Comparison of ENCODE assay signal across 8 cellular contexts in the genomic region with DNA sequence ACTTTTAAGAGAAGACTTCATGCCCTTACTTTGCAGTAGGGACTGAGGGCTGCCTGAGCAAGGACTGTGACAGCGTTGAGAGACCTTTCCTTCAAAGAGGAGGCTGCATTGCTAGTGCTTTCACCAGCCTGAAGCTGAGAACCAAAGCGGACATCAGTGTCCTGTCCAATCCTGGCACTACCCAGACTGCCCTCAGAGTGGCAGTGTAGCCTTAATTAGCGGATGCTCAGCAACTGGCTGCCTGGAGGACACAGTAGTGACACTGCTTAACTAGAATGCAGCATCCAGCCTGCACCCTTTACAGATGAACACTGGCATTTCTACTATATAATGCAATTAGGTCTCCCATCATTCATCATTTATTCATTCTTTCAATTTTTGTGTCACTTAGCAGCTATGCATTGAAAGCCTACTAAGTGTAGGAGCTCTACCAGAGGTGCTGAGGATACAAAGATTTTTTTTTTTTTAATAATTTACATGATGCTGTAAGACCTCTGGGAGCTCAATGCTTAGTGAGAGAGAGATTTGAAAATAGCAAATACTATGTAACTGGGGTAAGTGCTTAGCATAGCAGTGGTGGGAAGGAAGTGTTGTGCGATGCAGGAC. TPM values are rescaled to one million over a fixed set of nuclear protein-coding genes. Genes with fewer than 3 reads are reported as not detected.
A peak's percentile ranks its signal among the peaks of the same experiment; 100 is the strongest.
DNase-seq lines count a peak whose midpoint lies in the region; ATAC-seq, FAIRE-seq and TF ChIP-seq lines count a peak whose summit lies in the region.

No MANE protein-coding gene starts in this region.

- intact Hi-C loops in activated T-helper 2 cell treated with anti-CD3 and anti-CD28 coated beads, Interferon-gamma antibody, Interleukin-2, Interleukin-4, amounts not matched to agents 10 μg/mL and 5 μg/mL and 100 μg/mL, durations not matched to agents 14 hours and 24 hours and 36 hours (cut with micrococcal nuclease), result loop anchor here (1.0 to 2.0 kb wide), 2 partner anchors 308 to 418 kb away; a partner anchor contains a TSS
- intact Hi-C loops in thyroid gland (cut with DNase I), result loop anchor here (5.0 to 10.0 kb wide), 3 partner anchors 310 to 418 kb away; a partner anchor contains a TSS

- no peaks in the 10 kb centered on the region for H3K9me3 Mint-ChIP-seq in activated T-helper 2 cell treated with anti-CD3 and anti-CD28 coated beads, Interferon-gamma antibody, Interleukin-2, Interleukin-4, amounts not matched to agents 10 μg/mL and 5 μg/mL and 100 μg/mL, durations not matched to agents 14 hours and 24 hours and 36 hours

- ATAC-seq in omental fat pad (ENCODE audit: low FRiP score), result peak; percentile 84

- DNase-seq in GM04504 (ENCODE audit: low read depth), result peak; percentile 53
- peak; percentile 55 to 81 for DNase-seq in HAP-1 (ENCODE audit: low spot score in 2 of 2)
- DNase-seq in LoVo (ENCODE audit: low spot score), result peak; percentile 72
- peak; percentile 40 for DNase-seq in RCC 7860 (ENCODE audit: low spot score)
- DNase-seq in activated T-helper 2 cell treated with anti-CD3 and anti-CD28 coated beads, Interferon-gamma antibody, Interleukin-2, Interleukin-4, amounts not matched to agents 10 μg/mL and 5 μg/mL and 100 μg/mL, durations not matched to agents 14 hours and 24 hours and 36 hours (ENCODE audit: low spot score), result peak; percentile 48
- peak; percentile 62 for DNase-seq in foreskin melanocyte
- peak; percentile 68 for DNase-seq in omental fat pad (ENCODE audit: low spot score)
- peak; percentile 81 to 82 for DNase-seq in thyroid gland

- FAIRE-seq in RCC 7860 (lab: Jason Lieb, UNC), result no peak

- H3K36me3 ChIP-seq in HAP-1 (replicated peaks), result no peaks in the 10 kb centered on the region
- H3K36me3 ChIP-seq in thyroid gland, result no peaks in the 10 kb centered on the region

- TF ChIP-seq POLR2A in thyroid gland (IDR thresholded peaks at IDR 0.05), result no peak

- peak in 1 of 3 donors; percentile 30 for TF ChIP-seq CTCF in omental fat pad (IDR thresholded peaks at IDR 0.05)
- peak; percentile 79 to 98 (median 92) for TF ChIP-seq CTCF in thyroid gland (IDR thresholded peaks at IDR 0.05)

- H3K36me3 Mint-ChIP-seq in activated T-helper 2 cell treated with anti-CD3 and anti-CD28 coated beads, Interferon-gamma antibody, Interleukin-2, Interleukin-4, amounts not matched to agents 10 μg/mL and 5 μg/mL and 100 μg/mL, durations not matched to agents 14 hours and 24 hours and 36 hours (ENCODE audit: low read depth), result no peaks in the 10 kb centered on the region

- in situ Hi-C loops in HAP-1 (cut with MboI; ENCODE audit: low sequenced_read_pairs), result loop anchor here (10.0 kb wide), 2 partner anchors 310 to 420 kb away; a partner anchor contains a TSS

- H3K4me3 Mint-ChIP-seq in activated T-helper 2 cell treated with anti-CD3 and anti-CD28 coated beads, Interferon-gamma antibody, Interleukin-2, Interleukin-4, amounts not matched to agents 10 μg/mL and 5 μg/mL and 100 μg/mL, durations not matched to agents 14 hours and 24 hours and 36 hours (ENCODE audit: low read depth), result no peak overlapping the region

- peaks cover 26% of the 10 kb centered on the region for H3K27me3 Mint-ChIP-seq in activated T-helper 2 cell treated with anti-CD3 and anti-CD28 coated beads, Interferon-gamma antibody, Interleukin-2, Interleukin-4, amounts not matched to agents 10 μg/mL and 5 μg/mL and 100 μg/mL, durations not matched to agents 14 hours and 24 hours and 36 hours (ENCODE audit: low read depth)

- no peak overlapping the region for H3K4me3 ChIP-seq in HAP-1
- H3K4me3 ChIP-seq in thyroid gland (replicated peaks in 1 of 3), result no peak overlapping the region

- H3K4me1 ChIP-seq in HAP-1, result no peaks in the 10 kb centered on the region
- H3K4me1 ChIP-seq in thyroid gland, result no peaks in the 10 kb centered on the region

- H3K27me3 ChIP-seq in HAP-1 (ENCODE audit: low read depth) (0 out of 2 replicates have a peak, but pooled peaks cover 2% of the 10 kb centered on the region), thyroid gland (no peaks in the 10 kb centered on the region)

- no peaks in the 10 kb centered on the region for H3K9me3 ChIP-seq in HAP-1
- no peaks in the 10 kb centered on the region for H3K9me3 ChIP-seq in thyroid gland

- H3K4me1 Mint-ChIP-seq in activated T-helper 2 cell treated with anti-CD3 and anti-CD28 coated beads, Interferon-gamma antibody, Interleukin-2, Interleukin-4, amounts not matched to agents 10 μg/mL and 5 μg/mL and 100 μg/mL, durations not matched to agents 14 hours and 24 hours and 36 hours (ENCODE audit: low read depth), result no peaks in the 10 kb centered on the region

- 22 to 24% methylated on average over 4 of the region's 4 CpGs for WGBS in thyroid gland, 2 donors

- no peak overlapping the region for H3K27ac ChIP-seq in thyroid gland

- H3K27ac Mint-ChIP-seq in activated T-helper 2 cell treated with anti-CD3 and anti-CD28 coated beads, Interferon-gamma antibody, Interleukin-2, Interleukin-4, amounts not matched to agents 10 μg/mL and 5 μg/mL and 100 μg/mL, durations not matched to agents 14 hours and 24 hours and 36 hours, result no peak overlapping the region

RNA-seq across cellular contexts. Expression of a gene that starts 36.9 kb away (rescaled TPM):
- 18.9 and 19.8 TPM in 2 replicates for total RNA-seq in activated T-helper 2 cell treated with anti-CD3 and anti-CD28 coated beads, Interferon-gamma antibody, Interleukin-2, Interleukin-4, amounts not matched to agents 10 μg/mL and 5 μg/mL and 100 μg/mL, durations not matched to agents 14 hours and 24 hours and 36 hours
- 10 to 100 TPM; 19.0 to 35.7 (median 23.0) TPM for total RNA-seq in omental fat pad
- total RNA-seq in thyroid gland, result 10 to 100 TPM; 24.8 to 50.2 (median 39.2) TPM
